1 cellular context compared by ENCODE assay signal in the genomic region with DNA sequence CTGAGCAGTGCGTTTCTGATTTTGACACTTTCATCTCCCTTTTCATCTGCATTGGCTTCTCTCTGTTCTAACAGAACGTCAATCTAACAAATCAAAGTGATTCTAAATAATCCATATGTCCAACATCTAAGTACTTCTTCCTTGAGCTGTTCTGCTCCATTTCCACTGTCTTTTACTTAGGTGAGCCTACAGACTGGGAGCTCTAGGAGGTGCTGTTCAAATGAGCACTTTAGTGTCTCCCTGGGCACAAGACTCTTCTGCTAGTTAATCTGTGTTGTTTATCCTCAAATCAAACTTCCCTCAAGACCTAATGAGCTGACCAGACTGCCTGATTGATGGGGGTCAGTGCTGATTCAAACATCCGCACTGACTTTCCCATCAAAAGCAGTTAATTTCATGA.
TF ChIP-seq lines count a peak whose summit lies in the region.

No MANE protein-coding gene starts in this region.

TF ChIP-seq in HCT116, 20 proteins besides CTCF, POLR2A, EP300 and RAD21 (continued from another document):
- TF ChIP-seq, protein P1, sequence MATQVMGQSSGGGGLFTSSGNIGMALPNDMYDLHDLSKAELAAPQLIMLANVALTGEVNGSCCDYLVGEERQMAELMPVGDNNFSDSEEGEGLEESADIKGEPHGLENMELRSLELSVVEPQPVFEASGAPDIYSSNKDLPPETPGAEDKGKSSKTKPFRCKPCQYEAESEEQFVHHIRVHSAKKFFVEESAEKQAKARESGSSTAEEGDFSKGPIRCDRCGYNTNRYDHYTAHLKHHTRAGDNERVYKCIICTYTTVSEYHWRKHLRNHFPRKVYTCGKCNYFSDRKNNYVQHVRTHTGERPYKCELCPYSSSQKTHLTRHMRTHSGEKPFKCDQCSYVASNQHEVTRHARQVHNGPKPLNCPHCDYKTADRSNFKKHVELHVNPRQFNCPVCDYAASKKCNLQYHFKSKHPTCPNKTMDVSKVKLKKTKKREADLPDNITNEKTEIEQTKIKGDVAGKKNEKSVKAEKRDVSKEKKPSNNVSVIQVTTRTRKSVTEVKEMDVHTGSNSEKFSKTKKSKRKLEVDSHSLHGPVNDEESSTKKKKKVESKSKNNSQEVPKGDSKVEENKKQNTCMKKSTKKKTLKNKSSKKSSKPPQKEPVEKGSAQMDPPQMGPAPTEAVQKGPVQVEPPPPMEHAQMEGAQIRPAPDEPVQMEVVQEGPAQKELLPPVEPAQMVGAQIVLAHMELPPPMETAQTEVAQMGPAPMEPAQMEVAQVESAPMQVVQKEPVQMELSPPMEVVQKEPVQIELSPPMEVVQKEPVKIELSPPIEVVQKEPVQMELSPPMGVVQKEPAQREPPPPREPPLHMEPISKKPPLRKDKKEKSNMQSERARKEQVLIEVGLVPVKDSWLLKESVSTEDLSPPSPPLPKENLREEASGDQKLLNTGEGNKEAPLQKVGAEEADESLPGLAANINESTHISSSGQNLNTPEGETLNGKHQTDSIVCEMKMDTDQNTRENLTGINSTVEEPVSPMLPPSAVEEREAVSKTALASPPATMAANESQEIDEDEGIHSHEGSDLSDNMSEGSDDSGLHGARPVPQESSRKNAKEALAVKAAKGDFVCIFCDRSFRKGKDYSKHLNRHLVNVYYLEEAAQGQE (IDR thresholded peaks at IDR 0.05; ENCODE audit: low read depth), result no peak
- TF ChIP-seq SRF (IDR thresholded peaks at IDR 0.05; ENCODE audit: low read depth), result no peak
- no peak for TF ChIP-seq SP1 (IDR thresholded peaks at IDR 0.05; ENCODE audit: low read depth)
- no peak for TF ChIP-seq EGR1 (IDR thresholded peaks at IDR 0.05; ENCODE audit: low read depth)
- no peak for TF ChIP-seq SIN3A (IDR thresholded peaks at IDR 0.05; ENCODE audit: low read depth)
- no peak for TF ChIP-seq EZH2phosphoT487 (IDR thresholded peaks at IDR 0.05; ENCODE audit: borderline replicate concordance)
- TF ChIP-seq POLR2AphosphoS5 (IDR thresholded peaks at IDR 0.05; ENCODE audit: low read depth, low read length), result no peak
- TF ChIP-seq, protein P2, sequence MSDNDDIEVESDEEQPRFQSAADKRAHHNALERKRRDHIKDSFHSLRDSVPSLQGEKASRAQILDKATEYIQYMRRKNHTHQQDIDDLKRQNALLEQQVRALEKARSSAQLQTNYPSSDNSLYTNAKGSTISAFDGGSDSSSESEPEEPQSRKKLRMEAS (IDR thresholded peaks at IDR 0.05), result no peak
- no peak for TF ChIP-seq ZNF274 (IDR thresholded peaks at IDR 0.05; ENCODE audit: low read depth, low read length)
- TF ChIP-seq, protein P3, sequence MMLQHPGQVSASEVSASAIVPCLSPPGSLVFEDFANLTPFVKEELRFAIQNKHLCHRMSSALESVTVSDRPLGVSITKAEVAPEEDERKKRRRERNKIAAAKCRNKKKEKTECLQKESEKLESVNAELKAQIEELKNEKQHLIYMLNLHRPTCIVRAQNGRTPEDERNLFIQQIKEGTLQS (IDR thresholded peaks at IDR 0.05), result no peak
- no peak for TF ChIP-seq CBX3 (IDR thresholded peaks at IDR 0.05; ENCODE audit: low read depth)
- TF ChIP-seq ZBTB33 (IDR thresholded peaks at IDR 0.05; ENCODE audit: extremely low read depth, insufficient replicate concordance, low read length), result no peak
- no peak for TF ChIP-seq FOSL1 (IDR thresholded peaks at IDR 0.05; ENCODE audit: low read depth)
- TF ChIP-seq JUND (IDR thresholded peaks at IDR 0.05), result no peak
- TF ChIP-seq EZH2 (IDR thresholded peaks at IDR 0.05), result no peak
- TF ChIP-seq CEBPB (IDR thresholded peaks at IDR 0.05; ENCODE audit: low read depth), result no peak
